In genomic region chr2:240921319-240922233, GRCh38 we compare ENCODE assay signal across 10 cellular contexts. TPM values are rescaled to one million over a fixed set of nuclear protein-coding genes. Genes with fewer than 3 reads are reported as not detected.
DNase-seq lines count a peak whose midpoint lies in the region; FAIRE-seq and TF ChIP-seq lines count a peak whose summit lies in the region.
"Had no signal": no experiment of that assay in that cellular context is flagged by ENCODE, and none has a peak within 500 bp of the region (broad histone marks: within the 10 kb centered on the region; RNA-seq: fewer than 3 reads in every experiment).

No MANE protein-coding gene starts in this region.

- H3K4me3 ChIP-seq in astrocyte of the cerebellum (ENCODE audit: low read depth, low read length) = no peak overlapping the region

- H3K9me3 Mint-ChIP-seq in activated naive CD4-positive, alpha-beta T cell treated with anti-CD3 and anti-CD28 coated beads for 36 hours = no peaks in the 10 kb centered on the region
- H3K9me3 Mint-ChIP-seq in activated CD4-positive, alpha-beta T cell treated with anti-CD3 and anti-CD28 coated beads, Interleukin-2, amount 10 ng/mL, durations not matched to agents 24 days and 14 days = no peaks in the 10 kb centered on the region
- H3K9me3 Mint-ChIP-seq: naive thymus-derived CD4-positive, alpha-beta T cell had no signal

- DNase-seq in activated naive CD4-positive, alpha-beta T cell treated with anti-CD3 and anti-CD28 coated beads for 36 hours = peak; percentile 2
- no peak for DNase-seq in activated naive CD4-positive, alpha-beta T cell (lab: John Stamatoyannopoulos, UW)
- DNase-seq in astrocyte of the cerebellum (ENCODE audit: low read depth) = peak; percentile 94
- peak; percentile 40 for DNase-seq in kidney tubule cell (ENCODE audit: low spot score)
- peak; percentile 88 for DNase-seq in urothelium cell line (ENCODE audit: low spot score)
- DNase-seq in SK-N-DZ (ENCODE audit: low spot score) = no peak
- no peak for DNase-seq in HuH-7 (ENCODE audit: low spot score)
- DNase-seq in activated CD4-positive, alpha-beta T cell treated with anti-CD3 and anti-CD28 coated beads, Interleukin-2, amount 10 ng/mL, durations not matched to agents 24 days and 14 days = no peak

- no peak overlapping the region for H3K27ac Mint-ChIP-seq in activated naive CD4-positive, alpha-beta T cell treated with anti-CD3 and anti-CD28 coated beads for 36 hours
- no peak overlapping the region for H3K27ac Mint-ChIP-seq in activated CD4-positive, alpha-beta T cell treated with anti-CD3 and anti-CD28 coated beads, Interleukin-2, amount 10 ng/mL, durations not matched to agents 24 days and 14 days
- H3K27ac Mint-ChIP-seq: naive thymus-derived CD4-positive, alpha-beta T cell had no signal

- no peaks in the 10 kb centered on the region for H3K27me3 Mint-ChIP-seq in activated naive CD4-positive, alpha-beta T cell treated with anti-CD3 and anti-CD28 coated beads for 36 hours (ENCODE audit: low read depth)
- H3K27me3 Mint-ChIP-seq in activated CD4-positive, alpha-beta T cell treated with anti-CD3 and anti-CD28 coated beads, Interleukin-2, amount 10 ng/mL, durations not matched to agents 24 days and 14 days = peaks cover 1% of the 10 kb centered on the region

- FAIRE-seq in urothelium cell line (lab: Jason Lieb, UNC) = peak; percentile 77

- no peaks in the 10 kb centered on the region for H3K4me1 Mint-ChIP-seq in activated naive CD4-positive, alpha-beta T cell treated with anti-CD3 and anti-CD28 coated beads for 36 hours (ENCODE audit: low read depth)
- H3K4me1 Mint-ChIP-seq in activated CD4-positive, alpha-beta T cell treated with anti-CD3 and anti-CD28 coated beads, Interleukin-2, amount 10 ng/mL, durations not matched to agents 24 days and 14 days = no peaks in the 10 kb centered on the region
- H3K4me1 Mint-ChIP-seq: naive thymus-derived CD4-positive, alpha-beta T cell had no signal

- no peak for TF ChIP-seq CTCF in astrocyte of the cerebellum (IDR thresholded peaks at IDR 0.05; ENCODE audit: low read depth, low read length, missing control alignments)

- H3K36me3 Mint-ChIP-seq in activated naive CD4-positive, alpha-beta T cell treated with anti-CD3 and anti-CD28 coated beads for 36 hours (ENCODE audit: low read depth) = no peaks in the 10 kb centered on the region
- no peaks in the 10 kb centered on the region for H3K36me3 Mint-ChIP-seq in activated CD4-positive, alpha-beta T cell treated with anti-CD3 and anti-CD28 coated beads, Interleukin-2, amount 10 ng/mL, durations not matched to agents 24 days and 14 days (ENCODE audit: low read depth)
- H3K36me3 Mint-ChIP-seq: naive thymus-derived CD4-positive, alpha-beta T cell had no signal

- in situ Hi-C loops in astrocyte of the cerebellum (cut with HindIII; ENCODE audit: low sequenced_read_pairs) = no loop called here

- intact Hi-C loops in activated naive CD4-positive, alpha-beta T cell treated with anti-CD3 and anti-CD28 coated beads for 36 hours (cut with micrococcal nuclease) = no loop called here
- intact Hi-C loops in activated CD4-positive, alpha-beta T cell treated with anti-CD3 and anti-CD28 coated beads, Interleukin-2, amount 10 ng/mL, durations not matched to agents 24 days and 14 days (cut with micrococcal nuclease) = no loop called here

- CTCF ChIA-PET in activated naive CD4-positive, alpha-beta T cell treated with anti-CD3 and anti-CD28 coated beads for 36 hours (lab: Charles Lee) = no interaction called here

- H3K4me3 Mint-ChIP-seq in activated naive CD4-positive, alpha-beta T cell treated with anti-CD3 and anti-CD28 coated beads for 36 hours = no peak overlapping the region
- no peak overlapping the region for H3K4me3 Mint-ChIP-seq in activated CD4-positive, alpha-beta T cell treated with anti-CD3 and anti-CD28 coated beads, Interleukin-2, amount 10 ng/mL, durations not matched to agents 24 days and 14 days
- H3K4me3 Mint-ChIP-seq: naive thymus-derived CD4-positive, alpha-beta T cell had no signal

RNA-seq across cellular contexts. Expression of gene CROCC2, which starts 15.4 kb away (rescaled TPM):
- total RNA-seq in activated naive CD4-positive, alpha-beta T cell treated with anti-CD3 and anti-CD28 coated beads for 36 hours = not detected
- polyA plus RNA-seq in SK-N-DZ (2014; cell fraction: cytosol; rRNA removed) = not detected in 2 replicates
- polyA plus RNA-seq in SK-N-DZ (2014; cell fraction: nucleus; rRNA removed) = not detected in 2 replicates
- not detected in 2 replicates for total RNA-seq in activated CD4-positive, alpha-beta T cell treated with anti-CD3 and anti-CD28 coated beads, Interleukin-2, amount 10 ng/mL, durations not matched to agents 24 days and 14 days
- total RNA-seq: Caco-2 had no signal
- polyA plus RNA-seq: naive thymus-derived CD4-positive, alpha-beta T cell had no signal

RNA-seq across cellular contexts. Expression of gene MAB21L4, which starts 25.6 kb away (rescaled TPM):
- total RNA-seq in activated naive CD4-positive, alpha-beta T cell treated with anti-CD3 and anti-CD28 coated beads for 36 hours = not detected
- 0.08 TPM in 1 of 2 replicates, not detected in the other for polyA plus RNA-seq in SK-N-DZ (2014; cell fraction: cytosol; rRNA removed)
- 0.57 and 1.2 TPM in 2 replicates for polyA plus RNA-seq in SK-N-DZ (2014; cell fraction: nucleus; rRNA removed)
- total RNA-seq in activated CD4-positive, alpha-beta T cell treated with anti-CD3 and anti-CD28 coated beads, Interleukin-2, amount 10 ng/mL, durations not matched to agents 24 days and 14 days = not detected in 2 replicates
- total RNA-seq: naive thymus-derived CD4-positive, alpha-beta T cell had no signal
- polyA plus RNA-seq: naive thymus-derived CD4-positive, alpha-beta T cell had no signal

RNA-seq across cellular contexts. Expression of gene AGXT, which starts 53.0 kb away (rescaled TPM):
- total RNA-seq in activated naive CD4-positive, alpha-beta T cell treated with anti-CD3 and anti-CD28 coated beads for 36 hours = not detected
- polyA plus RNA-seq in SK-N-DZ (2014; cell fraction: cytosol; rRNA removed) = 0.10 TPM in 1 of 2 replicates, not detected in the other
- not detected in 2 replicates for polyA plus RNA-seq in SK-N-DZ (2014; cell fraction: nucleus; rRNA removed)
- not detected in 2 replicates for total RNA-seq in activated CD4-positive, alpha-beta T cell treated with anti-CD3 and anti-CD28 coated beads, Interleukin-2, amount 10 ng/mL, durations not matched to agents 24 days and 14 days
- total RNA-seq: naive thymus-derived CD4-positive, alpha-beta T cell had no signal
- polyA plus RNA-seq: naive thymus-derived CD4-positive, alpha-beta T cell had no signal

Comparison
In these comparisons a context has a peak if more than half of its experiments do, and no peak if none do; other contexts are left out.
1. DNase-seq: peak in activated naive CD4-positive, alpha-beta T cell treated with anti-CD3 and anti-CD28 coated beads for 36 hours (single experiment), astrocyte of the cerebellum (single experiment), kidney tubule cell (single experiment) and urothelium cell line (single experiment); none in activated naive CD4-positive, alpha-beta T cell (0 of 4), SK-N-DZ (single experiment), HuH-7 (single experiment) and activated CD4-positive, alpha-beta T cell treated with anti-CD3 and anti-CD28 coated beads, Interleukin-2, amount 10 ng/mL, durations not matched to agents 24 days and 14 days (single experiment).